ENCODE assay signal across 3 cellular contexts in the genomic region with DNA sequence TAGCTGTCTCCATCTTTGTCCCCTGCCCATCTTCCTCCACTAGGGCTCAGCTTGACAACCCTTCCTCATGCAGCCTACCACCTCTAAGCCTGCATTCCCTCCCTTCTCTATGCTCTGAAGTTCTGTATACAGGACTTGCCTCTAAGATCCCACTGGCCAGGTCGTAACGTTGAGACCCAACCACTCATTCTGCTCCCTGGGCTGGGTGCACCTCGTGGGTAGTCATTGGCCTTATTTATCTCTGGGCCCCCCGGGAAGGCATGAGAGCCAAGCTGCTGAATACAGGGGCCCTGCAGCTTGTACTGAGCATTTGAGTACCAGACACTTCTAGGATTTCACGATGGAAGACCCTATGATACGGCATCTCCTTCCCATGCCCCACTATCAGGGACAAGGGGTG.
TF ChIP-seq lines count a peak whose summit lies in the region.

No MANE protein-coding gene starts in this region.

TF ChIP-seq in SK-N-SH, 30 proteins besides CTCF, POLR2A, EP300 and RAD21 (continued from another document and continues in another):
- TF ChIP-seq, protein P1, sequence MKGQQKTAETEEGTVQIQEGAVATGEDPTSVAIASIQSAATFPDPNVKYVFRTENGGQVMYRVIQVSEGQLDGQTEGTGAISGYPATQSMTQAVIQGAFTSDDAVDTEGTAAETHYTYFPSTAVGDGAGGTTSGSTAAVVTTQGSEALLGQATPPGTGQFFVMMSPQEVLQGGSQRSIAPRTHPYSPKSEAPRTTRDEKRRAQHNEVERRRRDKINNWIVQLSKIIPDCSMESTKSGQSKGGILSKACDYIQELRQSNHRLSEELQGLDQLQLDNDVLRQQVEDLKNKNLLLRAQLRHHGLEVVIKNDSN (IDR thresholded peaks at IDR 0.05; ENCODE audit: borderline replicate concordance, low read depth), result no peak
- TF ChIP-seq NFIC (IDR thresholded peaks at IDR 0.05; ENCODE audit: borderline replicate concordance), result no peak
- no peak for TF ChIP-seq RCOR1 (IDR thresholded peaks at IDR 0.05; ENCODE audit: low read length)
- TF ChIP-seq TEAD4 (IDR thresholded peaks at IDR 0.05; ENCODE audit: borderline replicate concordance, insufficient read depth), result no peak
- TF ChIP-seq FOSL2 (IDR thresholded peaks at IDR 0.05; ENCODE audit: borderline replicate concordance, low read depth), result no peak
- TF ChIP-seq GATA2 (CRISPR knock-in tag; IDR thresholded peaks at IDR 0.05), result no peak
- TF ChIP-seq, protein P2, sequence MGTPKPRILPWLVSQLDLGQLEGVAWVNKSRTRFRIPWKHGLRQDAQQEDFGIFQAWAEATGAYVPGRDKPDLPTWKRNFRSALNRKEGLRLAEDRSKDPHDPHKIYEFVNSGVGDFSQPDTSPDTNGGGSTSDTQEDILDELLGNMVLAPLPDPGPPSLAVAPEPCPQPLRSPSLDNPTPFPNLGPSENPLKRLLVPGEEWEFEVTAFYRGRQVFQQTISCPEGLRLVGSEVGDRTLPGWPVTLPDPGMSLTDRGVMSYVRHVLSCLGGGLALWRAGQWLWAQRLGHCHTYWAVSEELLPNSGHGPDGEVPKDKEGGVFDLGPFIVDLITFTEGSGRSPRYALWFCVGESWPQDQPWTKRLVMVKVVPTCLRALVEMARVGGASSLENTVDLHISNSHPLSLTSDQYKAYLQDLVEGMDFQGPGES (IDR thresholded peaks at IDR 0.05; ENCODE audit: low read depth, low read length), result no peak
- TF ChIP-seq, protein P3, sequence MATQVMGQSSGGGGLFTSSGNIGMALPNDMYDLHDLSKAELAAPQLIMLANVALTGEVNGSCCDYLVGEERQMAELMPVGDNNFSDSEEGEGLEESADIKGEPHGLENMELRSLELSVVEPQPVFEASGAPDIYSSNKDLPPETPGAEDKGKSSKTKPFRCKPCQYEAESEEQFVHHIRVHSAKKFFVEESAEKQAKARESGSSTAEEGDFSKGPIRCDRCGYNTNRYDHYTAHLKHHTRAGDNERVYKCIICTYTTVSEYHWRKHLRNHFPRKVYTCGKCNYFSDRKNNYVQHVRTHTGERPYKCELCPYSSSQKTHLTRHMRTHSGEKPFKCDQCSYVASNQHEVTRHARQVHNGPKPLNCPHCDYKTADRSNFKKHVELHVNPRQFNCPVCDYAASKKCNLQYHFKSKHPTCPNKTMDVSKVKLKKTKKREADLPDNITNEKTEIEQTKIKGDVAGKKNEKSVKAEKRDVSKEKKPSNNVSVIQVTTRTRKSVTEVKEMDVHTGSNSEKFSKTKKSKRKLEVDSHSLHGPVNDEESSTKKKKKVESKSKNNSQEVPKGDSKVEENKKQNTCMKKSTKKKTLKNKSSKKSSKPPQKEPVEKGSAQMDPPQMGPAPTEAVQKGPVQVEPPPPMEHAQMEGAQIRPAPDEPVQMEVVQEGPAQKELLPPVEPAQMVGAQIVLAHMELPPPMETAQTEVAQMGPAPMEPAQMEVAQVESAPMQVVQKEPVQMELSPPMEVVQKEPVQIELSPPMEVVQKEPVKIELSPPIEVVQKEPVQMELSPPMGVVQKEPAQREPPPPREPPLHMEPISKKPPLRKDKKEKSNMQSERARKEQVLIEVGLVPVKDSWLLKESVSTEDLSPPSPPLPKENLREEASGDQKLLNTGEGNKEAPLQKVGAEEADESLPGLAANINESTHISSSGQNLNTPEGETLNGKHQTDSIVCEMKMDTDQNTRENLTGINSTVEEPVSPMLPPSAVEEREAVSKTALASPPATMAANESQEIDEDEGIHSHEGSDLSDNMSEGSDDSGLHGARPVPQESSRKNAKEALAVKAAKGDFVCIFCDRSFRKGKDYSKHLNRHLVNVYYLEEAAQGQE (IDR thresholded peaks at IDR 0.05; ENCODE audit: low read depth, low read length), result no peak
- no peak for TF ChIP-seq MXI1 (IDR thresholded peaks at IDR 0.05; ENCODE audit: low read depth, low read length)
- TF ChIP-seq RFX5 (IDR thresholded peaks at IDR 0.05; ENCODE audit: low read length), result no peak
- TF ChIP-seq CHD2 (IDR thresholded peaks at IDR 0.05; ENCODE audit: low read length, partially characterized antibody), result no peak
- no peak for TF ChIP-seq ELF1 (IDR thresholded peaks at IDR 0.05)
- TF ChIP-seq, protein P4, sequence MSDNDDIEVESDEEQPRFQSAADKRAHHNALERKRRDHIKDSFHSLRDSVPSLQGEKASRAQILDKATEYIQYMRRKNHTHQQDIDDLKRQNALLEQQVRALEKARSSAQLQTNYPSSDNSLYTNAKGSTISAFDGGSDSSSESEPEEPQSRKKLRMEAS (IDR thresholded peaks at IDR 0.05; ENCODE audit: low read depth), result no peak

TF ChIP-seq in SK-N-SH treated with all-trans-retinoic acid at 6 μM for 48 hours, 23 proteins besides CTCF, POLR2A, EP300 and RAD21 (continued from another document and continues in another):
- TF ChIP-seq, protein P5, sequence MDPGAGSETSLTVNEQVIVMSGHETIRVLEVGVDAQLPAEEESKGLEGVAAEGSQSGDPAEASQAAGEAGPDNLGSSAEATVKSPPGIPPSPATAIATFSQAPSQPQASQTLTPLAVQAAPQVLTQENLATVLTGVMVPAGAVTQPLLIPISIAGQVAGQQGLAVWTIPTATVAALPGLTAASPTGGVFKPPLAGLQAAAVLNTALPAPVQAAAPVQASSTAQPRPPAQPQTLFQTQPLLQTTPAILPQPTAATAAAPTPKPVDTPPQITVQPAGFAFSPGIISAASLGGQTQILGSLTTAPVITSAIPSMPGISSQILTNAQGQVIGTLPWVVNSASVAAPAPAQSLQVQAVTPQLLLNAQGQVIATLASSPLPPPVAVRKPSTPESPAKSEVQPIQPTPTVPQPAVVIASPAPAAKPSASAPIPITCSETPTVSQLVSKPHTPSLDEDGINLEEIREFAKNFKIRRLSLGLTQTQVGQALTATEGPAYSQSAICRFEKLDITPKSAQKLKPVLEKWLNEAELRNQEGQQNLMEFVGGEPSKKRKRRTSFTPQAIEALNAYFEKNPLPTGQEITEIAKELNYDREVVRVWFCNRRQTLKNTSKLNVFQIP (CRISPR knock-in tag; IDR thresholded peaks at IDR 0.05; ENCODE audit: borderline replicate concordance, low read depth), result no peak
- TF ChIP-seq ZNF8 (CRISPR knock-in tag; IDR thresholded peaks at IDR 0.05) (no peak), BACH2 (CRISPR knock-in tag; IDR thresholded peaks at IDR 0.05; ENCODE audit: borderline replicate concordance) (no peak)
- TF ChIP-seq, protein P6, sequence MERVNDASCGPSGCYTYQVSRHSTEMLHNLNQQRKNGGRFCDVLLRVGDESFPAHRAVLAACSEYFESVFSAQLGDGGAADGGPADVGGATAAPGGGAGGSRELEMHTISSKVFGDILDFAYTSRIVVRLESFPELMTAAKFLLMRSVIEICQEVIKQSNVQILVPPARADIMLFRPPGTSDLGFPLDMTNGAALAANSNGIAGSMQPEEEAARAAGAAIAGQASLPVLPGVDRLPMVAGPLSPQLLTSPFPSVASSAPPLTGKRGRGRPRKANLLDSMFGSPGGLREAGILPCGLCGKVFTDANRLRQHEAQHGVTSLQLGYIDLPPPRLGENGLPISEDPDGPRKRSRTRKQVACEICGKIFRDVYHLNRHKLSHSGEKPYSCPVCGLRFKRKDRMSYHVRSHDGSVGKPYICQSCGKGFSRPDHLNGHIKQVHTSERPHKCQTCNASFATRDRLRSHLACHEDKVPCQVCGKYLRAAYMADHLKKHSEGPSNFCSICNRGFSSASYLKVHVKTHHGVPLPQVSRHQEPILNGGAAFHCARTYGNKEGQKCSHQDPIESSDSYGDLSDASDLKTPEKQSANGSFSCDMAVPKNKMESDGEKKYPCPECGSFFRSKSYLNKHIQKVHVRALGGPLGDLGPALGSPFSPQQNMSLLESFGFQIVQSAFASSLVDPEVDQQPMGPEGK (CRISPR knock-in tag; IDR thresholded peaks at IDR 0.05; ENCODE audit: borderline replicate concordance), result no peak
- TF ChIP-seq, protein P7, sequence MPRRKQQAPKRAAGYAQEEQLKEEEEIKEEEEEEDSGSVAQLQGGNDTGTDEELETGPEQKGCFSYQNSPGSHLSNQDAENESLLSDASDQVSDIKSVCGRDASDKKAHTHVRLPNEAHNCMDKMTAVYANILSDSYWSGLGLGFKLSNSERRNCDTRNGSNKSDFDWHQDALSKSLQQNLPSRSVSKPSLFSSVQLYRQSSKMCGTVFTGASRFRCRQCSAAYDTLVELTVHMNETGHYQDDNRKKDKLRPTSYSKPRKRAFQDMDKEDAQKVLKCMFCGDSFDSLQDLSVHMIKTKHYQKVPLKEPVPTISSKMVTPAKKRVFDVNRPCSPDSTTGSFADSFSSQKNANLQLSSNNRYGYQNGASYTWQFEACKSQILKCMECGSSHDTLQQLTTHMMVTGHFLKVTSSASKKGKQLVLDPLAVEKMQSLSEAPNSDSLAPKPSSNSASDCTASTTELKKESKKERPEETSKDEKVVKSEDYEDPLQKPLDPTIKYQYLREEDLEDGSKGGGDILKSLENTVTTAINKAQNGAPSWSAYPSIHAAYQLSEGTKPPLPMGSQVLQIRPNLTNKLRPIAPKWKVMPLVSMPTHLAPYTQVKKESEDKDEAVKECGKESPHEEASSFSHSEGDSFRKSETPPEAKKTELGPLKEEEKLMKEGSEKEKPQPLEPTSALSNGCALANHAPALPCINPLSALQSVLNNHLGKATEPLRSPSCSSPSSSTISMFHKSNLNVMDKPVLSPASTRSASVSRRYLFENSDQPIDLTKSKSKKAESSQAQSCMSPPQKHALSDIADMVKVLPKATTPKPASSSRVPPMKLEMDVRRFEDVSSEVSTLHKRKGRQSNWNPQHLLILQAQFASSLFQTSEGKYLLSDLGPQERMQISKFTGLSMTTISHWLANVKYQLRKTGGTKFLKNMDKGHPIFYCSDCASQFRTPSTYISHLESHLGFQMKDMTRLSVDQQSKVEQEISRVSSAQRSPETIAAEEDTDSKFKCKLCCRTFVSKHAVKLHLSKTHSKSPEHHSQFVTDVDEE (CRISPR knock-in tag; IDR thresholded peaks at IDR 0.05), result no peak
- TF ChIP-seq, protein P8, sequence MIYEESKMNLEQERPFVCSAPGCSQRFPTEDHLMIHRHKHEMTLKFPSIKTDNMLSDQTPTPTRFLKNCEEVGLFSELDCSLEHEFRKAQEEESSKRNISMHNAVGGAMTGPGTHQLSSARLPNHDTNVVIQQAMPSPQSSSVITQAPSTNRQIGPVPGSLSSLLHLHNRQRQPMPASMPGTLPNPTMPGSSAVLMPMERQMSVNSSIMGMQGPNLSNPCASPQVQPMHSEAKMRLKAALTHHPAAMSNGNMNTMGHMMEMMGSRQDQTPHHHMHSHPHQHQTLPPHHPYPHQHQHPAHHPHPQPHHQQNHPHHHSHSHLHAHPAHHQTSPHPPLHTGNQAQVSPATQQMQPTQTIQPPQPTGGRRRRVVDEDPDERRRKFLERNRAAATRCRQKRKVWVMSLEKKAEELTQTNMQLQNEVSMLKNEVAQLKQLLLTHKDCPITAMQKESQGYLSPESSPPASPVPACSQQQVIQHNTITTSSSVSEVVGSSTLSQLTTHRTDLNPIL (CRISPR knock-in tag; IDR thresholded peaks at IDR 0.05; ENCODE audit: low read depth), result no peak

TF ChIP-seq in HEK293T, 16 proteins besides CTCF, POLR2A, EP300 and RAD21 (continued from another document):
- TF ChIP-seq, protein P9, sequence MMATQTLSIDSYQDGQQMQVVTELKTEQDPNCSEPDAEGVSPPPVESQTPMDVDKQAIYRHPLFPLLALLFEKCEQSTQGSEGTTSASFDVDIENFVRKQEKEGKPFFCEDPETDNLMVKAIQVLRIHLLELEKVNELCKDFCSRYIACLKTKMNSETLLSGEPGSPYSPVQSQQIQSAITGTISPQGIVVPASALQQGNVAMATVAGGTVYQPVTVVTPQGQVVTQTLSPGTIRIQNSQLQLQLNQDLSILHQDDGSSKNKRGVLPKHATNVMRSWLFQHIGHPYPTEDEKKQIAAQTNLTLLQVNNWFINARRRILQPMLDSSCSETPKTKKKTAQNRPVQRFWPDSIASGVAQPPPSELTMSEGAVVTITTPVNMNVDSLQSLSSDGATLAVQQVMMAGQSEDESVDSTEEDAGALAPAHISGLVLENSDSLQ (IDR thresholded peaks at IDR 0.05), result no peak
- TF ChIP-seq L3MBTL2 (conservative IDR thresholded peaks at IDR 0.05) (no peak), NFRKB (IDR thresholded peaks at IDR 0.05) (no peak), CTBP1 (IDR thresholded peaks at IDR 0.05; ENCODE audit: borderline replicate concordance) (no peak), ELF4 (IDR thresholded peaks at IDR 0.05) (no peak), SUZ12 (IDR thresholded peaks at IDR 0.05) (no peak)
